9 cellular contexts compared by ENCODE assay signal in genomic region chr12:57127101-57127709, GRCh38. TPM values are rescaled to one million over a fixed set of nuclear protein-coding genes. Genes with fewer than 3 reads are reported as not detected.
DNase-seq lines count a peak whose midpoint lies in the region; ATAC-seq and TF ChIP-seq lines count a peak whose summit lies in the region.
"Had no signal": no experiment of that assay in that cellular context is flagged by ENCODE, and none has a peak within 500 bp of the region (broad histone marks: within the 10 kb centered on the region; RNA-seq: fewer than 3 reads in every experiment).

No MANE protein-coding gene starts in this region.

- H3K9ac ChIP-seq in liver (ENCODE audit: low read depth in 1 of 2, low read length in 2 of 2) = peak overlapping the region; percentile 17 to 50

- no peaks in the 10 kb centered on the region for H3K27me3 ChIP-seq in liver (ENCODE audit: control insufficient read depth in 4 of 4, insufficient read depth in 4 of 4, low read length in 3 of 4)

- TF ChIP-seq RAD21 in liver (IDR thresholded peaks at IDR 0.05) = peak; percentile 61 to 66

- no peaks in the 10 kb centered on the region for H3K9me3 ChIP-seq in liver (ENCODE audit: control insufficient read depth in 4 of 4, low read length in 3 of 4)

- 3% methylated on average over 26 of the region's 26 CpGs for WGBS in liver

- peaks cover 0 to 3% of the 10 kb centered on the region in 2 donors for H3K36me3 Mint-ChIP-seq in stimulated activated naive B cell treated with anti-CD40 and anti-IgM and Interleukin-4, amounts not matched to agents 10 μg/mL and 1 μg/mL and 100 μg/mL, for 72 hours

- H3K4me3 ChIP-seq in GM08714 (ENCODE audit: low read length) (peak overlapping the region; percentile 75), LNCaP clone FGC (ENCODE audit: low read depth, low read length) (peak overlapping the region; percentile 88), liver (ENCODE audit: low read depth in 1 of 3, low read length in 3 of 3) (peak overlapping the region; percentile 8 to 78 (median 72))

- H3K27ac ChIP-seq in liver (ENCODE audit: low read depth in 1 of 2, low read length in 2 of 2) = peak overlapping the region; percentile 87 to 99

- peaks cover 11 to 13% of the 10 kb centered on the region in 2 donors for H3K4me1 Mint-ChIP-seq in stimulated activated naive B cell treated with anti-CD40 and anti-IgM and Interleukin-4, amounts not matched to agents 10 μg/mL and 1 μg/mL and 100 μg/mL, for 72 hours

- peaks cover 6 to 35% (median 29%) of the 10 kb centered on the region in 4 donors for H3K4me1 ChIP-seq in liver (ENCODE audit: control insufficient read depth in 4 of 4, insufficient read depth in 4 of 4, low read length in 3 of 4)

- H3K4me3 Mint-ChIP-seq in stimulated activated naive B cell treated with anti-CD40 and anti-IgM and Interleukin-4, amounts not matched to agents 10 μg/mL and 1 μg/mL and 100 μg/mL, for 72 hours = peak overlapping the region; percentile 88 to 89

- peak overlapping the region; percentile 38 for H3K27ac Mint-ChIP-seq in stimulated activated naive B cell treated with anti-CD40 and anti-IgM and Interleukin-4, amounts not matched to agents 10 μg/mL and 1 μg/mL and 100 μg/mL, for 72 hours

- H3K27me3 Mint-ChIP-seq in stimulated activated naive B cell treated with anti-CD40 and anti-IgM and Interleukin-4, amounts not matched to agents 10 μg/mL and 1 μg/mL and 100 μg/mL, for 72 hours = peaks cover 18 to 26% of the 10 kb centered on the region in 2 donors

- peaks cover 0 to under 1% (median 0%) of the 10 kb centered on the region in 4 donors for H3K36me3 ChIP-seq in liver (ENCODE audit: control insufficient read depth in 4 of 4, insufficient read depth in 3 of 4, low read depth in 1 of 4, low read length in 3 of 4)

- TF ChIP-seq CTCF in LNCaP clone FGC (IDR thresholded peaks at IDR 0.05; ENCODE audit: control insufficient read depth, extremely low read depth, insufficient read depth) = peak; percentile 34
- no peak for TF ChIP-seq CTCF in liver (IDR thresholded peaks at IDR 0.05; ENCODE audit: low read depth, low read length, missing input control)

- ATAC-seq in stimulated activated naive B cell treated with anti-CD40 and anti-IgM and Interleukin-4, amounts not matched to agents 10 μg/mL and 1 μg/mL and 100 μg/mL, for 72 hours (replicated peaks) = peak; percentile 56
- no peak for ATAC-seq in HG02763 (IDR thresholded peaks at IDR 0.05; ENCODE audit: unreplicated experiment)
- ATAC-seq in HG03097 (IDR thresholded peaks at IDR 0.05; ENCODE audit: low FRiP score, unreplicated experiment) = no peak

- DNase-seq in LNCaP clone FGC (ENCODE audit: low read depth) = peak; percentile 53
- peak; percentile 74 for DNase-seq in T1000 (lab: John Stamatoyannopoulos, UW)
- peak; percentile 43 for DNase-seq in cerebellum (ENCODE audit: low spot score)
- peak; percentile 21 for DNase-seq in stimulated activated naive B cell treated with anti-CD40 and anti-IgM and Interleukin-4, amounts not matched to agents 10 μg/mL and 1 μg/mL and 100 μg/mL, for 72 hours

- peaks cover 1 to 4% of the 10 kb centered on the region in 2 donors for H3K9me3 Mint-ChIP-seq in stimulated activated naive B cell treated with anti-CD40 and anti-IgM and Interleukin-4, amounts not matched to agents 10 μg/mL and 1 μg/mL and 100 μg/mL, for 72 hours

TF ChIP-seq in liver, 16 proteins besides CTCF, POLR2A, EP300 and RAD21:
- peak; percentile 78 for TF ChIP-seq YY1 (IDR thresholded peaks at IDR 0.05)
- peak; percentile 90 to 92 for TF ChIP-seq RXRA (IDR thresholded peaks at IDR 0.05)
- peak; percentile 63 for TF ChIP-seq NR2F2 (IDR thresholded peaks at IDR 0.05)
- no peak for TF ChIP-seq ZBTB33 (IDR thresholded peaks at IDR 0.05)
- TF ChIP-seq EGR1 (IDR thresholded peaks at IDR 0.05; ENCODE audit: low read depth in 2 of 2) = peak; percentile 4 to 41
- TF ChIP-seq HNF4G (IDR thresholded peaks at IDR 0.05) = peak; percentile 75
- peak; percentile 15 for TF ChIP-seq TAF1 (conservative IDR thresholded peaks at IDR 0.05)
- TF ChIP-seq SP1 (IDR thresholded peaks at IDR 0.05) = peak; percentile 63
- no peak for TF ChIP-seq FOXA2 (IDR thresholded peaks at IDR 0.05)
- TF ChIP-seq JUND (IDR thresholded peaks at IDR 0.05) = peak; percentile 21 to 36
- TF ChIP-seq, protein P1, sequence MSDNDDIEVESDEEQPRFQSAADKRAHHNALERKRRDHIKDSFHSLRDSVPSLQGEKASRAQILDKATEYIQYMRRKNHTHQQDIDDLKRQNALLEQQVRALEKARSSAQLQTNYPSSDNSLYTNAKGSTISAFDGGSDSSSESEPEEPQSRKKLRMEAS (IDR thresholded peaks at IDR 0.05) = peak; percentile 84
- TF ChIP-seq FOXA1 (IDR thresholded peaks at IDR 0.05) = no peak
- TF ChIP-seq GABPA (IDR thresholded peaks at IDR 0.05 in 1 of 2, conservative IDR thresholded peaks at IDR 0.05 in 1 of 2) = no peak
- TF ChIP-seq ATF3 (IDR thresholded peaks at IDR 0.05) = peak; percentile 22
- peak; percentile 89 to 90 for TF ChIP-seq HNF4A (conservative IDR thresholded peaks at IDR 0.05)
- TF ChIP-seq, protein P2, sequence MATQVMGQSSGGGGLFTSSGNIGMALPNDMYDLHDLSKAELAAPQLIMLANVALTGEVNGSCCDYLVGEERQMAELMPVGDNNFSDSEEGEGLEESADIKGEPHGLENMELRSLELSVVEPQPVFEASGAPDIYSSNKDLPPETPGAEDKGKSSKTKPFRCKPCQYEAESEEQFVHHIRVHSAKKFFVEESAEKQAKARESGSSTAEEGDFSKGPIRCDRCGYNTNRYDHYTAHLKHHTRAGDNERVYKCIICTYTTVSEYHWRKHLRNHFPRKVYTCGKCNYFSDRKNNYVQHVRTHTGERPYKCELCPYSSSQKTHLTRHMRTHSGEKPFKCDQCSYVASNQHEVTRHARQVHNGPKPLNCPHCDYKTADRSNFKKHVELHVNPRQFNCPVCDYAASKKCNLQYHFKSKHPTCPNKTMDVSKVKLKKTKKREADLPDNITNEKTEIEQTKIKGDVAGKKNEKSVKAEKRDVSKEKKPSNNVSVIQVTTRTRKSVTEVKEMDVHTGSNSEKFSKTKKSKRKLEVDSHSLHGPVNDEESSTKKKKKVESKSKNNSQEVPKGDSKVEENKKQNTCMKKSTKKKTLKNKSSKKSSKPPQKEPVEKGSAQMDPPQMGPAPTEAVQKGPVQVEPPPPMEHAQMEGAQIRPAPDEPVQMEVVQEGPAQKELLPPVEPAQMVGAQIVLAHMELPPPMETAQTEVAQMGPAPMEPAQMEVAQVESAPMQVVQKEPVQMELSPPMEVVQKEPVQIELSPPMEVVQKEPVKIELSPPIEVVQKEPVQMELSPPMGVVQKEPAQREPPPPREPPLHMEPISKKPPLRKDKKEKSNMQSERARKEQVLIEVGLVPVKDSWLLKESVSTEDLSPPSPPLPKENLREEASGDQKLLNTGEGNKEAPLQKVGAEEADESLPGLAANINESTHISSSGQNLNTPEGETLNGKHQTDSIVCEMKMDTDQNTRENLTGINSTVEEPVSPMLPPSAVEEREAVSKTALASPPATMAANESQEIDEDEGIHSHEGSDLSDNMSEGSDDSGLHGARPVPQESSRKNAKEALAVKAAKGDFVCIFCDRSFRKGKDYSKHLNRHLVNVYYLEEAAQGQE (IDR thresholded peaks at IDR 0.05) = no peak

RNA-seq across cellular contexts. Expression of gene LRP1, which starts 1.1 kb away (rescaled TPM):
- total RNA-seq in cerebellum = 109 TPM
- 100 to 1,000 TPM; 151 to 375 TPM for total RNA-seq in liver
- polyA plus RNA-seq in liver = 100 to 1,000 TPM in 1 of 2 donors, 10 to 100 TPM in 1; 87.5 to 127 TPM

RNA-seq across cellular contexts. Expression of gene STAT6, which starts 16.0 kb away (rescaled TPM):
- 7.6 TPM for total RNA-seq in cerebellum
- total RNA-seq in liver = 10 to 100 TPM; 27.4 to 54.0 TPM
- polyA plus RNA-seq in liver = 10 to 100 TPM; 33.2 to 57.4 TPM

RNA-seq across cellular contexts. Expression of gene LRP1-AS, which starts 20.2 kb away (rescaled TPM):
- total RNA-seq in cerebellum (not detected), liver (not detected)
- not detected for polyA plus RNA-seq in liver
- polyA plus RNA-seq: adipose tissue had no signal

RNA-seq across cellular contexts. Expression of gene NAB2, which starts 38.3 kb away (rescaled TPM):
- total RNA-seq in cerebellum = 15.2 TPM
- 1 to 10 TPM; 3.9 to 10.0 TPM for total RNA-seq in liver
- polyA plus RNA-seq in liver = 1 to 10 TPM; 1.9 to 8.6 TPM

RNA-seq across cellular contexts. Expression of gene NEMP1, which starts 48.6 kb away (rescaled TPM):
- total RNA-seq in cerebellum (12.5 TPM), liver (10 to 100 TPM in 1 of 2 donors, 1 to 10 TPM in 1; 3.8 to 10.9 TPM)
- polyA plus RNA-seq in liver = 1 to 10 TPM; 1.4 to 2.5 TPM

Comparison
In these comparisons a context has a peak if more than half of its experiments do, and no peak if none do; other contexts are left out.
1. DNase-seq: peak in every context shown above with its lines; median percentile 74 in T1000; 53 in LNCaP clone FGC; 43 in cerebellum; 21 in stimulated activated naive B cell treated with anti-CD40 and anti-IgM and Interleukin-4, amounts not matched to agents 10 μg/mL and 1 μg/mL and 100 μg/mL, for 72 hours.
2. ATAC-seq: peak in stimulated activated naive B cell treated with anti-CD40 and anti-IgM and Interleukin-4, amounts not matched to agents 10 μg/mL and 1 μg/mL and 100 μg/mL, for 72 hours (2 of 2); none in HG02763 (single experiment) and HG03097 (single experiment).
3. Peak in every context shown above with its lines, with median percentiles within 50 percentile points of each other: H3K4me3 ChIP-seq.